Comparison of ENCODE assay signal across 17 cellular contexts in the genomic region with DNA sequence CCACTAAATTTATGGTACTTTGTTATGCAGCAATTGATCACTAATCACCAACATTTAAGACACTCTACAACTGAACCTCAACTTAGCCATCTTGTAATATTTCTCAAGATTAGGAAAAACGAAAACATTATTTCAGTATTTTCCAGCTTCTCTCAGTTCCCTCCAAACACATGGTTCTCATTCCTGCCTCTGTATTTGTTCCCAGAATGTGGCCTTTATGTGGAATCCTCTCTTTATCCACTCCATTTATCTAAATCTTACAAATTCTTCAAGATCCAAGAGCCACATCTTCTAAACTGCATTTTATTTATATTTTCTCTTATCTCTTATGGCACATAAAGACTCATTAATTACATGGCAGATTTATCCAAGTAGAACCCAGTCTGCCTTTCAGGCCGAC.
"Had no signal": no experiment of that assay in that cellular context is flagged by ENCODE, and none has a peak within 500 bp of the region (broad histone marks: within the 10 kb centered on the region; RNA-seq: fewer than 3 reads in every experiment).

No MANE protein-coding gene starts in this region.

- FAIRE-seq: small intestine had no signal

- H3K4me3 ChIP-seq: dorsolateral prefrontal cortex, lung had no signal

- H3K27ac ChIP-seq: dorsolateral prefrontal cortex, foreskin keratinocyte had no signal

- H3K27ac Mint-ChIP-seq: naive thymus-derived CD4-positive, alpha-beta T cell had no signal

- H3K36me3 Mint-ChIP-seq: naive thymus-derived CD4-positive, alpha-beta T cell had no signal

- H3K27me3 ChIP-seq: dorsolateral prefrontal cortex, foreskin keratinocyte had no signal

- H3K4me3 Mint-ChIP-seq: naive thymus-derived CD4-positive, alpha-beta T cell; neural crest cell had no signal

- DNase-seq: cortex of kidney; dorsolateral prefrontal cortex; effector CD8-positive, alpha-beta T cell; foreskin keratinocyte; kidney; left colon; left ventricle myocardium superior; mesendoderm; naive thymus-derived CD4-positive, alpha-beta T cell; posterior cingulate gyrus; small intestine; stimulated activated CD4-positive, alpha-beta T cell treated with anti-CD3 and anti-CD28 coated beads, Interleukin-2, amount 100 ng/mL, for 48 hours; stimulated activated naive CD4-positive, alpha-beta T cell treated with Interleukin-2 at 50 U/mL for 16 hours; trophoblast cell had no signal

- H3K4me1 Mint-ChIP-seq: neural crest cell had no signal

- ATAC-seq: esophagus mucosa; foreskin keratinocyte; left colon; left ventricle myocardium superior; naive thymus-derived CD4-positive, alpha-beta T cell had no signal
